8 cellular contexts compared by ENCODE assay signal in the genomic region with DNA sequence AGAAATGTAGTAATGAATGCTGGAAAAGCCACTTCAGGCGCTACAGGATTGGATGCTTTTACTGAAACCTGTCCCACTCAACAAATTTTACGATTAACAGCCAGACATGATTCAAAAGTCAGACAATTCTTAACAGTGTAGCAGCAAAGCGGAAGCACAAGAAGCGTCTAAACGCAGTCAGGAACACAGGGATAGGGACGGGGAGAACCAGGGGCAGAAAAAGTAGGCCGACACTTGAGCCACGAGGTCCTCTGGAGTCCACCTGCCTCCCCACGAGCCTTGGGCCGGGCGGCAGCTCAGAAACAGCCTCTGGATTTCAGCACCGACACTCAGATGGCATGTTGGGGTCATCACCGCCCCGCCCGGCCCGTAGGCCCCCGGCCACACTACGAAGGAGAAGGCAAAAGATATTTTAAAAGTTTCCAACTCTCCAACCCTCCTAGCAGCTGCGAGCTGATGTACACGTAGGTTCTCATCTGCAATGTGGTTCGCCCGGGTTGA. TPM values are rescaled to one million over a fixed set of nuclear protein-coding genes. Genes with fewer than 3 reads are reported as not detected.
DNase-seq lines count a peak whose midpoint lies in the region; ATAC-seq and TF ChIP-seq lines count a peak whose summit lies in the region.

No MANE protein-coding gene starts in this region.

- H3K9me3 ChIP-seq in A673 (ENCODE audit: low read depth, low read length, poor library complexity, severe bottlenecking), result no peaks in the 10 kb centered on the region
- no peaks in the 10 kb centered on the region for H3K9me3 ChIP-seq in mucosa of descending colon

- H3K27ac ChIP-seq in A673 (ENCODE audit: low read depth, low read length, poor library complexity, severe bottlenecking) (peak overlapping the region; percentile 96), caudate nucleus (ENCODE audit: low read depth, low read length) (peak overlapping the region; percentile 94)

- TF ChIP-seq CTCF in A673 (conservative IDR thresholded peaks at IDR 0.05; ENCODE audit: low read depth, low read length), result no peak
- no peak for TF ChIP-seq CTCF in mucosa of descending colon (IDR thresholded peaks at IDR 0.05)

- H3K36me3 ChIP-seq in A673 (ENCODE audit: insufficient read depth, low read length, poor library complexity, severe bottlenecking), result peaks cover 50% of the 10 kb centered on the region
- H3K36me3 ChIP-seq in mucosa of descending colon (ENCODE audit: low read depth), result peaks cover 8% of the 10 kb centered on the region

- POLR2A ChIA-PET in A673 (lab: Charles Lee; ENCODE audit: low non-redundant PET), result no interaction called here

- no peak for ATAC-seq in mucosa of descending colon

- CTCF ChIA-PET in A673 (lab: Charles Lee), result no interaction called here

- H3K4me1 ChIP-seq in A673 (ENCODE audit: insufficient read depth, low read length, poor library complexity, severe bottlenecking), result peaks cover 38% of the 10 kb centered on the region
- peaks cover 25% of the 10 kb centered on the region for H3K4me1 ChIP-seq in mucosa of descending colon (ENCODE audit: low read depth)

- no peaks in the 10 kb centered on the region for H3K27me3 ChIP-seq in A673 (replicated peaks; ENCODE audit: insufficient read depth, low read depth, low read length, poor library complexity)

- DNase-seq in A673 (ENCODE audit: low spot score) (no peak), caudate nucleus (lab: John Stamatoyannopoulos, UW) (no peak), mucosa of descending colon (no peak), NCI-H446 treated with DMSO at 0.1 percent for 48 hours (lab: John Stamatoyannopoulos, UW) (no peak), NCI-H2227 treated with DMSO at 0.1 percent for 48 hours (lab: John Stamatoyannopoulos, UW) (no peak), NCI-H2227 (lab: John Stamatoyannopoulos, UW; ENCODE audit: unreplicated experiment) (no peak), occipital lobe (lab: John Stamatoyannopoulos, UW) (no peak)
- no peak for DNase-seq in Jurkat, Clone E6-1 (ENCODE audit: low read depth, low spot score)

- BruUV-seq in A673 (replicated peaks; lab: Mats Ljungman, UMichigan), result no TSS peak

- H3K4me3 ChIP-seq in A673 (ENCODE audit: low read depth, low read length, poor library complexity, severe bottlenecking) (peak overlapping the region; percentile 78), mucosa of descending colon (peak overlapping the region; percentile 64)
- peak overlapping the region; percentile 99 for H3K4me3 ChIP-seq in Jurkat, Clone E6-1 (ENCODE audit: low read length)

- intact Hi-C loops in A673 (cut with micrococcal nuclease; ENCODE audit: unreplicated experiment) (no loop called here), mucosa of descending colon (cut with DNase I, micrococcal nuclease) (no loop called here)

RNA-seq across cellular contexts. Expression of gene RACK1, which starts 0.6 kb away (rescaled TPM):
- total RNA-seq in A673 (2021), result 1,719 and 1,726 TPM in 2 replicates
- polyA plus RNA-seq in Jurkat, Clone E6-1 (2012; ENCODE audit: insufficient read depth, insufficient read length), result 3,610 TPM
- total RNA-seq in mucosa of descending colon, result 1,000 to 10,000 TPM; 1,078 to 1,367 (median 1,218) TPM
- total RNA-seq in occipital lobe, result 2,761 TPM

RNA-seq across cellular contexts. Expression of gene TRIM52, which starts 17.9 kb away (rescaled TPM):
- total RNA-seq in A673 (2021) (7.3 and 7.9 TPM in 2 replicates), mucosa of descending colon (10 to 100 TPM; 11.6 to 18.8 (median 15.8) TPM), occipital lobe (10.8 TPM)
- polyA plus RNA-seq in Jurkat, Clone E6-1 (2012; ENCODE audit: insufficient read depth, insufficient read length), result 13.5 TPM

RNA-seq across cellular contexts. Expression of gene TRIM41, which starts 20.0 kb away (rescaled TPM):
- total RNA-seq in A673 (2021) (24.2 and 24.6 TPM in 2 replicates), mucosa of descending colon (10 to 100 TPM; 25.6 to 34.0 (median 27.6) TPM), occipital lobe (11.9 TPM)
- 44.7 TPM for polyA plus RNA-seq in Jurkat, Clone E6-1 (2012; ENCODE audit: insufficient read depth, insufficient read length)

RNA-seq across cellular contexts. Expression of gene TRIM7, which starts 38.1 kb away (rescaled TPM):
- total RNA-seq in A673 (2021) (0.96 TPM in 1 of 2 replicates, not detected in the other), mucosa of descending colon (1 to 10 TPM; 1.5 to 3.9 (median 3.2) TPM), occipital lobe (0.78 TPM)
- polyA plus RNA-seq in Jurkat, Clone E6-1 (2012; ENCODE audit: insufficient read depth, insufficient read length), result not detected
